ENCODE assay signal across 26 cellular contexts in genomic region chr4:93317046-93317445, GRCh38.
DNase-seq lines count a peak whose midpoint lies in the region; ATAC-seq and TF ChIP-seq lines count a peak whose summit lies in the region.
"Had no signal": no experiment of that assay in that cellular context is flagged by ENCODE, and none has a peak within 500 bp of the region (broad histone marks: within the 10 kb centered on the region; RNA-seq: fewer than 3 reads in every experiment).

No MANE protein-coding gene starts in this region.

- H3K4me3 ChIP-seq in epithelial cell of esophagus (ENCODE audit: low read length): no peak overlapping the region
- H3K4me3 ChIP-seq: ascending aorta, cardiac muscle cell, GM23248, left lung, right atrium auricular region, SJSA1, upper lobe of right lung had no signal

- DNase-seq in NCI-H1105 (lab: John Stamatoyannopoulos, UW) (peak; percentile 5), NCI-H1694 treated with DMSO at 0.1 percent for 48 hours (lab: John Stamatoyannopoulos, UW) (peak; percentile 96), NCI-H748 (lab: John Stamatoyannopoulos, UW; ENCODE audit: unreplicated experiment) (peak; percentile 69), epithelial cell of esophagus (ENCODE audit: low read depth) (peak; percentile 16), T-helper 9 cell (no peak)
- DNase-seq in central memory CD4-positive, alpha-beta T cell: no peak
- DNase-seq: activated B cell treated with CpG ODN at 0.5 μM for 24 hours; activated CD4-positive, alpha-beta T cell treated with anti-CD3 and anti-CD28 coated beads, Interleukin-2, amount 50 U/mL, for 1 hour; activated effector memory CD4-positive, alpha-beta T cell treated with Interleukin-2 at 50 U/mL for 16 hours; activated naive CD8-positive, alpha-beta T cell treated with anti-CD3 and anti-CD28 coated beads, Interleukin-2, amount 10 ng/mL, durations not matched to agents 7 days and 5 days; activated T-cell treated with anti-CD3 and anti-CD28 coated beads, Interleukin-2, amount 50 U/mL, for 1 hour; Caco-2; GM23248; IMR-90; left lung; NCI-H2029 treated with DMSO at 0.1 percent for 48 hours; NCI-H510A treated with DMSO at 0.1 percent for 48 hours; posterior cingulate gyrus; small intestine; stimulated activated naive CD4-positive, alpha-beta T cell treated with Interleukin-2 at 50 U/mL for 16 hours; upper lobe of right lung had no signal

- TF ChIP-seq CTCF in epithelial cell of esophagus (IDR thresholded peaks at IDR 0.05; ENCODE audit: insufficient read depth, low read depth, low read length, missing control alignments): no peak

- ATAC-seq in HG02759 (IDR thresholded peaks at IDR 0.05; ENCODE audit: unreplicated experiment): no peak
- ATAC-seq: left lung, upper lobe of right lung had no signal

Comparison
In these comparisons a context has a peak if more than half of its experiments do, and no peak if none do; other contexts are left out.
1. DNase-seq: peak in NCI-H1105 (single experiment), NCI-H1694 treated with DMSO at 0.1 percent for 48 hours (single experiment), NCI-H748 (single experiment) and epithelial cell of esophagus (single experiment); none in T-helper 9 cell (single experiment) and central memory CD4-positive, alpha-beta T cell (single experiment).